2 cellular contexts compared by ENCODE assay signal in the genomic region with DNA sequence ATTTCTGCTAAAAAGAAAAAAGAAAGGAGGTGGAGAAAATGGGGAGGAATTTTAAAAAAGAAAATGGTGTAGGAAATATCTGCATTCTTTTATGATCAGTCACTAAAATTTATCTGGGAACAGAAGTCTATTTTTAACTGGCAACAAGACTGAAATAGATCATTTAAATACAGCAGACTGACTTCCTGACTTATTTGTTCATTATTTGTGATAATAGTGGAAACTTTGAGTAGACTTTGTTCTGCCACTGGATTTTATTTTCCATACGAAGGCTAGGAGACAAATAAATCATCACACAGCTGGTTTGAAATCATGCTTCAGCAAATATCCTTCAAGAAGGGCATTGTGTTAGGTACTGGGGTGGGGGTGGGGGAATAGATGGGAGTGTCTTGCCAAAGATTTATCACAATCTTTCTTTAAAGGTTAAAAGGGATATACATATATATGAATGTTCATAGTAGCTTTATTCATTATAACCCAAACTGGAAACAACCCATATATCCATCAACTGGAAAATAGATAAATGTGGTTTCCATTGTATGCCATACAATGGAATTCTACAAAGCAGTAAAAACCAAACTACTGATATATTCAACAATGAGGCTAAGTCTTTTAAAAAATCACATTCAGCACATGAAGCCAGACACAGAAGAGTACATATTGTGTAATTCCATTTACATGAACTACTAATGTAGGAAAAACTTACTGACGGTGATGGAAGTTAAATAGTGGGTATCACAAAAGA.
TF ChIP-seq lines count a peak whose summit lies in the region.

No MANE protein-coding gene starts in this region.

TF ChIP-seq in SK-N-SH, 30 proteins besides CTCF, POLR2A, EP300 and RAD21 (continued from another document):
- TF ChIP-seq, protein P1, sequence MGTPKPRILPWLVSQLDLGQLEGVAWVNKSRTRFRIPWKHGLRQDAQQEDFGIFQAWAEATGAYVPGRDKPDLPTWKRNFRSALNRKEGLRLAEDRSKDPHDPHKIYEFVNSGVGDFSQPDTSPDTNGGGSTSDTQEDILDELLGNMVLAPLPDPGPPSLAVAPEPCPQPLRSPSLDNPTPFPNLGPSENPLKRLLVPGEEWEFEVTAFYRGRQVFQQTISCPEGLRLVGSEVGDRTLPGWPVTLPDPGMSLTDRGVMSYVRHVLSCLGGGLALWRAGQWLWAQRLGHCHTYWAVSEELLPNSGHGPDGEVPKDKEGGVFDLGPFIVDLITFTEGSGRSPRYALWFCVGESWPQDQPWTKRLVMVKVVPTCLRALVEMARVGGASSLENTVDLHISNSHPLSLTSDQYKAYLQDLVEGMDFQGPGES (IDR thresholded peaks at IDR 0.05; ENCODE audit: low read depth, low read length), result no peak
- TF ChIP-seq MEF2A (IDR thresholded peaks at IDR 0.05; ENCODE audit: borderline replicate concordance, low read depth) (peak; percentile 89), NFIC (IDR thresholded peaks at IDR 0.05; ENCODE audit: borderline replicate concordance) (no peak), TCF12 (IDR thresholded peaks at IDR 0.05) (0 out of 2 replicates have a peak, but pooled peaks have one; percentile 5), CHD2 (IDR thresholded peaks at IDR 0.05; ENCODE audit: low read length, partially characterized antibody) (no peak), FOSL2 (IDR thresholded peaks at IDR 0.05; ENCODE audit: borderline replicate concordance, low read depth) (peak; percentile 31; the same call in 1 of the 2 replicates), USF1 (IDR thresholded peaks at IDR 0.05; ENCODE audit: borderline replicate concordance, low read depth) (no peak)

TF ChIP-seq in SK-N-SH treated with all-trans-retinoic acid at 6 μM for 48 hours, 23 proteins besides CTCF, POLR2A, EP300 and RAD21 (continued from another document):
- no peak for TF ChIP-seq ARNTL (CRISPR knock-in tag; IDR thresholded peaks at IDR 0.05; ENCODE audit: borderline replicate concordance, low read depth)
- no peak for TF ChIP-seq TSHZ2 (CRISPR knock-in tag; IDR thresholded peaks at IDR 0.05)
